Comparison of ENCODE assay signal across 33 cellular contexts in genomic region chr1:183375381-183375780, GRCh38. TPM values are rescaled to one million over a fixed set of nuclear protein-coding genes. Genes with fewer than 3 reads are reported as not detected.
"Had no signal": no experiment of that assay in that cellular context is flagged by ENCODE, and none has a peak within 500 bp of the region (broad histone marks: within the 10 kb centered on the region; RNA-seq: fewer than 3 reads in every experiment).

No MANE protein-coding gene starts in this region.

- H3K4me1 ChIP-seq: ascending aorta, breast epithelium, esophagus muscularis mucosa, foreskin keratinocyte, gastrocnemius medialis, heart left ventricle had no signal

- H3K27ac ChIP-seq: ascending aorta, breast epithelium, cardiac muscle cell, coronary artery, esophagus muscularis mucosa, foreskin keratinocyte, gastrocnemius medialis, heart left ventricle had no signal

- H3K36me3 ChIP-seq: ascending aorta, breast epithelium, cardiac muscle cell, esophagus muscularis mucosa, gastrocnemius medialis, heart left ventricle had no signal

- H3K27me3 ChIP-seq: ascending aorta, breast epithelium, cardiac muscle cell, esophagus muscularis mucosa, gastrocnemius medialis, heart left ventricle had no signal

- H3K9me3 Mint-ChIP-seq: activated CD4-positive, alpha-beta memory T cell treated with anti-CD3 and anti-CD28 coated beads, Interleukin-2, amount 10 ng/mL, durations not matched to agents 7 days and 5 days; activated naive CD4-positive, alpha-beta T cell treated with anti-CD3 and anti-CD28 coated beads, Interleukin-2, amount 10 ng/mL, durations not matched to agents 7 days and 5 days; activated naive CD4-positive, alpha-beta T cell treated with anti-CD3 and anti-CD28 coated beads, Interleukin-2, amount 50 U/mL, for 72 hours; activated naive CD8-positive, alpha-beta T cell treated with anti-CD3 and anti-CD28 coated beads, Interleukin-2, amount 10 ng/mL, durations not matched to agents 7 days and 5 days; central memory CD8-positive, alpha-beta T cell; dendritic cell treated with granulocyte-macrophage colony-stimulating factor and Interleukin-4, amounts not matched to agents 40 ng/mL and 50 ng/mL, for 4 days; T-helper 2 cell treated with Interferon-gamma antibody and Interleukin-4, amounts not matched to agents 5 μg/mL and 100 μg/mL, for 36 hours had no signal

- H3K4me1 Mint-ChIP-seq: activated CD4-positive, alpha-beta memory T cell treated with anti-CD3 and anti-CD28 coated beads, Interleukin-2, amount 10 ng/mL, durations not matched to agents 7 days and 5 days; activated CD4-positive, alpha-beta T cell treated with anti-CD3 and anti-CD28 coated beads for 36 hours; activated CD4-positive, alpha-beta T cell treated with anti-CD3 and anti-CD28 coated beads, Interleukin-2, amount 10 ng/mL, durations not matched to agents 24 days and 14 days; activated naive CD4-positive, alpha-beta T cell treated with anti-CD3 and anti-CD28 coated beads, Interleukin-2, amount 10 ng/mL, durations not matched to agents 7 days and 5 days; activated naive CD8-positive, alpha-beta T cell treated with anti-CD3 and anti-CD28 coated beads, Interleukin-2, amount 10 ng/mL, durations not matched to agents 7 days and 5 days; central memory CD8-positive, alpha-beta T cell; T-helper 17 cell had no signal

- DNase-seq: activated CD4-positive, alpha-beta memory T cell treated with anti-CD3 and anti-CD28 coated beads, Interleukin-2, amount 10 ng/mL, durations not matched to agents 7 days and 5 days; activated CD4-positive, alpha-beta T cell treated with anti-CD3 and anti-CD28 coated beads for 36 hours; activated CD4-positive, alpha-beta T cell treated with anti-CD3 and anti-CD28 coated beads, Interleukin-2, amount 10 ng/mL, durations not matched to agents 24 days and 14 days; activated CD4-positive, CD25-positive, alpha-beta regulatory T cell; activated CD4-positive, CD25-positive, alpha-beta regulatory T cell treated with anti-CD3 and anti-CD28 coated beads, Interleukin-2, amount 50 U/mL, for 72 hours; activated CD8-positive, alpha-beta memory T cell treated with anti-CD3 and anti-CD28 coated beads, Interleukin-2, amount 50 U/mL, for 48 hours; activated gamma-delta T cell; activated naive CD4-positive, alpha-beta T cell; activated naive CD4-positive, alpha-beta T cell treated with anti-CD3 and anti-CD28 coated beads, Interleukin-2, amount 10 ng/mL, durations not matched to agents 7 days and 5 days; activated naive CD8-positive, alpha-beta T cell treated with anti-CD3 and anti-CD28 coated beads, Interleukin-2, amount 10 ng/mL, durations not matched to agents 7 days and 5 days; activated T-cell treated with anti-CD3 and anti-CD28 coated beads for 4 hours; activated T-cell treated with anti-CD3 and anti-CD28 coated beads, Interleukin-2, amount 50 U/mL, for 24 hours; activated T-cell treated with anti-CD3 and anti-CD28 coated beads, Interleukin-2, amount 50 U/mL, for 72 hours; effector CD4-positive, alpha-beta T cell; effector memory CD8-positive, alpha-beta T cell; erythroblast; foreskin keratinocyte; gastrocnemius medialis; glutamatergic neuron; heart left ventricle; T-helper 1 cell; T-helper 17 cell; T1000 had no signal

- H3K9me3 ChIP-seq: breast epithelium, esophagus muscularis mucosa, gastrocnemius medialis, heart left ventricle had no signal

- H3K4me3 Mint-ChIP-seq: activated CD4-positive, alpha-beta memory T cell treated with anti-CD3 and anti-CD28 coated beads, Interleukin-2, amount 10 ng/mL, durations not matched to agents 7 days and 5 days; activated CD4-positive, alpha-beta T cell treated with anti-CD3 and anti-CD28 coated beads for 36 hours; activated CD4-positive, alpha-beta T cell treated with anti-CD3 and anti-CD28 coated beads, Interleukin-2, amount 10 ng/mL, durations not matched to agents 24 days and 14 days; activated naive CD4-positive, alpha-beta T cell treated with anti-CD3 and anti-CD28 coated beads, Interleukin-2, amount 10 ng/mL, durations not matched to agents 7 days and 5 days; activated naive CD8-positive, alpha-beta T cell treated with anti-CD3 and anti-CD28 coated beads, Interleukin-2, amount 10 ng/mL, durations not matched to agents 7 days and 5 days; activated T-cell treated with anti-CD3 and anti-CD28 coated beads, Interleukin-2, amount 50 U/mL, for 24 hours; activated T-cell treated with anti-CD3 and anti-CD28 coated beads, Interleukin-2, amount 50 U/mL, for 72 hours; brain; central memory CD8-positive, alpha-beta T cell; dendritic cell treated with granulocyte-macrophage colony-stimulating factor and Interleukin-4, amounts not matched to agents 40 ng/mL and 50 ng/mL, for 4 days; effector memory CD8-positive, alpha-beta T cell; T-helper 17 cell; T-helper 2 cell treated with Interferon-gamma antibody and Interleukin-4, amounts not matched to agents 5 μg/mL and 100 μg/mL, for 36 hours had no signal

- H3K4me3 ChIP-seq: ascending aorta, breast epithelium, cardiac muscle cell, coronary artery, esophagus muscularis mucosa, gastrocnemius medialis, heart left ventricle had no signal

- ATAC-seq: activated CD4-positive, alpha-beta T cell treated with anti-CD3 and anti-CD28 coated beads for 36 hours; activated naive CD4-positive, alpha-beta T cell treated with anti-CD3 and anti-CD28 coated beads, Interleukin-2, amount 50 U/mL, for 72 hours; activated T-cell treated with anti-CD3 and anti-CD28 coated beads, Interleukin-2, amount 50 U/mL, for 72 hours; effector memory CD8-positive, alpha-beta T cell; foreskin keratinocyte; gastrocnemius medialis; heart left ventricle; T-helper 17 cell had no signal

- H3K36me3 Mint-ChIP-seq: activated naive CD4-positive, alpha-beta T cell treated with anti-CD3 and anti-CD28 coated beads, Interleukin-2, amount 10 ng/mL, durations not matched to agents 7 days and 5 days; activated naive CD4-positive, alpha-beta T cell treated with anti-CD3 and anti-CD28 coated beads, Interleukin-2, amount 50 U/mL, for 72 hours; activated naive CD8-positive, alpha-beta T cell treated with anti-CD3 and anti-CD28 coated beads, Interleukin-2, amount 10 ng/mL, durations not matched to agents 7 days and 5 days had no signal

- H3K27ac Mint-ChIP-seq: activated CD4-positive, alpha-beta memory T cell treated with anti-CD3 and anti-CD28 coated beads, Interleukin-2, amount 10 ng/mL, durations not matched to agents 7 days and 5 days; activated CD4-positive, alpha-beta T cell treated with anti-CD3 and anti-CD28 coated beads for 36 hours; activated CD4-positive, alpha-beta T cell treated with anti-CD3 and anti-CD28 coated beads, Interleukin-2, amount 10 ng/mL, durations not matched to agents 24 days and 14 days; activated naive CD4-positive, alpha-beta T cell treated with anti-CD3 and anti-CD28 coated beads, Interleukin-2, amount 10 ng/mL, durations not matched to agents 7 days and 5 days; activated naive CD4-positive, alpha-beta T cell treated with anti-CD3 and anti-CD28 coated beads, Interleukin-2, amount 50 U/mL, for 72 hours; activated naive CD8-positive, alpha-beta T cell treated with anti-CD3 and anti-CD28 coated beads, Interleukin-2, amount 10 ng/mL, durations not matched to agents 7 days and 5 days; activated T-cell treated with anti-CD3 and anti-CD28 coated beads, Interleukin-2, amount 50 U/mL, for 24 hours; activated T-cell treated with anti-CD3 and anti-CD28 coated beads, Interleukin-2, amount 50 U/mL, for 72 hours; brain; dendritic cell treated with granulocyte-macrophage colony-stimulating factor and Interleukin-4, amounts not matched to agents 40 ng/mL and 50 ng/mL, for 4 days; effector memory CD8-positive, alpha-beta T cell; T-helper 17 cell; T-helper 2 cell treated with Interferon-gamma antibody and Interleukin-4, amounts not matched to agents 5 μg/mL and 100 μg/mL, for 36 hours had no signal

RNA-seq across cellular contexts. Expression of gene NMNAT2, which starts 42.8 kb away (rescaled TPM):
- total RNA-seq: activated CD4-positive, alpha-beta T cell treated with anti-CD3 and anti-CD28 coated beads for 36 hours; activated CD4-positive, alpha-beta T cell treated with anti-CD3 and anti-CD28 coated beads, Interleukin-2, amount 10 ng/mL, durations not matched to agents 24 days and 14 days; activated naive CD4-positive, alpha-beta T cell treated with anti-CD3 and anti-CD28 coated beads, Interleukin-2, amount 50 U/mL, for 72 hours; activated naive CD8-positive, alpha-beta T cell treated with anti-CD3 and anti-CD28 coated beads, Interleukin-2, amount 10 ng/mL, durations not matched to agents 7 days and 5 days; activated T-cell treated with anti-CD3 and anti-CD28 coated beads, Interleukin-2, amount 50 U/mL, for 72 hours; T-helper 17 cell had no signal
- polyA plus RNA-seq: cardiac muscle cell had no signal
